Comparison of ENCODE assay signal across 9 cellular contexts in genomic region chr22:45268958-45269844, GRCh38. TPM values are rescaled to one million over a fixed set of nuclear protein-coding genes. Genes with fewer than 3 reads are reported as not detected.
DNase-seq lines count a peak whose midpoint lies in the region; ATAC-seq, FAIRE-seq and TF ChIP-seq lines count a peak whose summit lies in the region.
"Had no signal": no experiment of that assay in that cellular context is flagged by ENCODE, and none has a peak within 500 bp of the region (broad histone marks: within the 10 kb centered on the region; RNA-seq: fewer than 3 reads in every experiment).

No MANE protein-coding gene starts in this region.

- no peak for FAIRE-seq in D721Med (lab: Jason Lieb, UNC)

- H3K4me1 ChIP-seq in liver (ENCODE audit: control insufficient read depth in 4 of 4, insufficient read depth in 4 of 4, low read length in 3 of 4): peaks cover 3 to 14% (median 7%) of the 10 kb centered on the region in 4 donors

- WGBS in liver: 3% methylated on average over 59 of the region's 60 CpGs

- ATAC-seq in GM18519 (IDR thresholded peaks at IDR 0.05; ENCODE audit: low FRiP score, unreplicated experiment): no peak

- peak overlapping the region in 1 of 2 donors; percentile 16 for H3K9ac ChIP-seq in liver (ENCODE audit: low read depth in 1 of 2, low read length in 2 of 2)

- no peaks in the 10 kb centered on the region for H3K36me3 ChIP-seq in liver (ENCODE audit: control insufficient read depth in 4 of 4, insufficient read depth in 3 of 4, low read depth in 1 of 4, low read length in 3 of 4)

- no peaks in the 10 kb centered on the region for H3K9me3 ChIP-seq in liver (ENCODE audit: control insufficient read depth in 4 of 4, low read length in 3 of 4)

- TF ChIP-seq RAD21 in liver (IDR thresholded peaks at IDR 0.05): peak; percentile 70 to 78

- TF ChIP-seq CTCF in D721Med (IDR thresholded peaks at IDR 0.05; ENCODE audit: insufficient read depth, missing control alignments): peak; percentile 69
- TF ChIP-seq CTCF in HFF-Myc (IDR thresholded peaks at IDR 0.05; ENCODE audit: low read depth, low read length, missing control alignments): peak; percentile 76
- TF ChIP-seq CTCF in liver (IDR thresholded peaks at IDR 0.05; ENCODE audit: low read depth, low read length, missing input control): peak; percentile 94

- no peak overlapping the region for H3K27ac ChIP-seq in liver (ENCODE audit: low read depth in 1 of 2, low read length in 2 of 2)

- no peaks in the 10 kb centered on the region for H3K27me3 ChIP-seq in liver (ENCODE audit: control insufficient read depth in 4 of 4, insufficient read depth in 4 of 4, low read length in 3 of 4)

- DNase-seq in D721Med (ENCODE audit: insufficient read length, low spot score): no peak
- no peak for DNase-seq in HFF-Myc (ENCODE audit: extremely low read depth, low read depth)
- DNase-seq in NCI-H345 (lab: John Stamatoyannopoulos, UW): peak; percentile 80
- peak; percentile 80 to 83 for DNase-seq in activated CD4-positive, alpha-beta T cell treated with anti-CD3 and anti-CD28 coated beads, Interleukin-2, amount 50 U/mL, for 4 hours
- DNase-seq in dermis microvascular lymphatic vessel endothelial cell (ENCODE audit: low read depth in 2 of 2): peak; percentile 39 to 70
- DNase-seq in stimulated activated CD4-positive, alpha-beta T cell treated with anti-CD3 and anti-CD28 coated beads, Interleukin-2, amount 100 ng/mL, for 48 hours: peak; percentile 83 to 91

- H3K4me3 ChIP-seq in HFF-Myc (replicated peaks; ENCODE audit: low read depth, low read length): peak overlapping the region; percentile 51
- peak overlapping the region; percentile 41 to 66 (median 52) for H3K4me3 ChIP-seq in liver (ENCODE audit: low read depth in 1 of 3, low read length in 3 of 3)

TF ChIP-seq in liver, 16 proteins besides CTCF, POLR2A, EP300 and RAD21:
- TF ChIP-seq ZBTB33 (IDR thresholded peaks at IDR 0.05) (no peak), EGR1 (IDR thresholded peaks at IDR 0.05; ENCODE audit: low read depth in 2 of 2) (peak; percentile 16 to 50)

RNA-seq across cellular contexts. Expression of gene UPK3A, which starts 15.5 kb away (rescaled TPM):
- total RNA-seq in dermis microvascular lymphatic vessel endothelial cell: not detected in 2 replicates
- total RNA-seq in liver: under 1 TPM in 1 of 2 donors, not detected in 1; 0.42 TPM
- not detected for polyA plus RNA-seq in liver
- total RNA-seq: glomerular endothelial cell had no signal

RNA-seq across cellular contexts. Expression of gene KIAA0930, which starts 28.5 kb away (rescaled TPM):
- 39.3 and 57.7 TPM in 2 replicates for total RNA-seq in dermis microvascular lymphatic vessel endothelial cell
- total RNA-seq in liver: 10 to 100 TPM; 14.9 to 20.4 TPM
- polyA plus RNA-seq in liver: 10 to 100 TPM in 1 of 2 donors, 1 to 10 TPM in 1; 6.1 to 30.0 TPM

RNA-seq across cellular contexts. Expression of gene FAM118A, which starts 40.5 kb away (rescaled TPM):
- total RNA-seq in dermis microvascular lymphatic vessel endothelial cell (9.0 and 25.2 TPM in 2 replicates), liver (10 to 100 TPM in 1 of 2 donors, 1 to 10 TPM in 1; 4.7 to 36.0 TPM)
- 1 to 10 TPM; 4.9 to 6.3 TPM for polyA plus RNA-seq in liver

Comparison
In these comparisons a context has a peak if more than half of its experiments do, and no peak if none do; other contexts are left out.
1. DNase-seq: peak in NCI-H345 (single experiment), activated CD4-positive, alpha-beta T cell treated with anti-CD3 and anti-CD28 coated beads, Interleukin-2, amount 50 U/mL, for 4 hours (2 of 2), dermis microvascular lymphatic vessel endothelial cell (2 of 2) and stimulated activated CD4-positive, alpha-beta T cell treated with anti-CD3 and anti-CD28 coated beads, Interleukin-2, amount 100 ng/mL, for 48 hours (2 of 2); none in D721Med (single experiment) and HFF-Myc (single experiment).
2. Peak in every context shown above with its lines, with median percentiles within 50 percentile points of each other: CTCF ChIP-seq.